In genomic region chr14:62126885-62127478, GRCh38 we compare ENCODE assay signal across 8 cellular contexts.
A peak's percentile ranks its signal among the peaks of the same experiment; 100 is the strongest.
DNase-seq lines count a peak whose midpoint lies in the region; ATAC-seq and TF ChIP-seq lines count a peak whose summit lies in the region.

No MANE protein-coding gene starts in this region.

- no peaks in the 10 kb centered on the region for H3K79me2 ChIP-seq in hepatocyte

- TF ChIP-seq CTCF in hepatocyte (IDR thresholded peaks at IDR 0.05; ENCODE audit: poor library complexity) = peak; percentile 81
- peak in 5 of 7 experiments; percentile 42 to 61 (median 49) for TF ChIP-seq CTCF in stomach (IDR thresholded peaks at IDR 0.05)

- H3K9me2 ChIP-seq in hepatocyte (replicated peaks; ENCODE audit: insufficient read depth) = no peaks in the 10 kb centered on the region

- no peak overlapping the region for H2AFZ ChIP-seq in hepatocyte

- no peak overlapping the region for H3K27ac ChIP-seq in hepatocyte
- no peak overlapping the region for H3K27ac ChIP-seq in stomach

- intact Hi-C loops in stomach (cut with DNase I; ENCODE audit: low total_unique reads) = no loop called here

- H3K9me3 ChIP-seq in hepatocyte (ENCODE audit: low read depth) (no peaks in the 10 kb centered on the region), stomach (no peaks in the 10 kb centered on the region)

- H3K27me3 ChIP-seq in hepatocyte (peaks cover 10% of the 10 kb centered on the region), stomach (peaks cover 0 to 27% (median 0%) of the 10 kb centered on the region in 3 donors)

- no peak overlapping the region for H3K4me2 ChIP-seq in hepatocyte

- WGBS in hepatocyte (ENCODE audit: low lambda C conversion rate, missing lambda C conversion rate) = 14% methylated on average over 7 of the region's 7 CpGs
- WGBS in stomach, 5 donors = 8 to 13% (median 9%) methylated on average over 7 of the region's 7 CpGs

- H3K4me1 ChIP-seq in hepatocyte (ENCODE audit: insufficient read depth) (no peaks in the 10 kb centered on the region), stomach (peaks cover 0 to 4% (median 0%) of the 10 kb centered on the region in 4 donors)

- ATAC-seq in GM18873 (IDR thresholded peaks at IDR 0.05; ENCODE audit: low FRiP score, unreplicated experiment) (peak; percentile 64), HG03439 (IDR thresholded peaks at IDR 0.05; ENCODE audit: unreplicated experiment) (peak; percentile 75)

- peak; percentile 47 for DNase-seq in COLO829 (ENCODE audit: low spot score)
- peak; percentile 58 for DNase-seq in NCI-H460 (ENCODE audit: extremely low read depth, low read depth)
- DNase-seq in amniotic stem cell (lab: John Stamatoyannopoulos, UW) = peak; percentile 38
- DNase-seq in hepatocyte (ENCODE audit: low spot score) = peak; percentile 61
- DNase-seq in stomach = no peak
- no peak for DNase-seq in NK-92 treated with Interleukin-12 subunit alpha and Interleukin-12 subunit beta, amount 100 ng/mL, for 24 hours (lab: John Stamatoyannopoulos, UW)

- H3K36me3 ChIP-seq in hepatocyte (replicated peaks; ENCODE audit: insufficient read depth, low read depth) = no peaks in the 10 kb centered on the region
- H3K36me3 ChIP-seq in stomach = no peaks in the 10 kb centered on the region

- TF ChIP-seq EP300 in stomach (IDR thresholded peaks at IDR 0.05) = no peak

- no peak for TF ChIP-seq POLR2A in stomach (IDR thresholded peaks at IDR 0.05)

- H3K4me3 ChIP-seq in hepatocyte (no peak overlapping the region), stomach (no peak overlapping the region)

- H4K20me1 ChIP-seq in hepatocyte (ENCODE audit: insufficient read depth, poor library complexity, severe bottlenecking) = no peaks in the 10 kb centered on the region

Comparison
In these comparisons a context has a peak if more than half of its experiments do, and no peak if none do; other contexts are left out.
1. DNase-seq: peak in COLO829 (single experiment), NCI-H460 (single experiment), amniotic stem cell (single experiment) and hepatocyte (single experiment); none in stomach (single experiment) and NK-92 treated with Interleukin-12 subunit alpha and Interleukin-12 subunit beta, amount 100 ng/mL, for 24 hours (single experiment).